27 cellular contexts compared by ENCODE assay signal in the genomic region with DNA sequence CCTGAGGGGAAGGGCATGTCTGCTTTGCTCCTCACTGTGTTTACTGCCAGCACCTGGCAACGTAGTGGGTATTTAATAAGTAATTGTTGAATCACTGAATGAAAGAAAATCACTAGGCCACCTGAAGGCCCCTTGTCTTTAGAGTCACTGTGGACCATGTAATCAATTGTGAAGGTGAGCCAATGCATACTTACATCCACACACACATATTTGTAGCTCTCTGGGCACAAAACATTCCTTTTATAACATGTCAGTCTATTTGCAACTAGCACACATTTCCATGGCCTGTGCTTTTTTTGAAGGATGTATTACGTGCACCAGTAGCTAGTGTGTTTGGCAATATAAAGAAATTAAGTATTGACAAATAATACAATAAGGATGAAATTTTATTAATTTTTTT. TPM values are rescaled to one million over a fixed set of nuclear protein-coding genes. Genes with fewer than 3 reads are reported as not detected.
DNase-seq lines count a peak whose midpoint lies in the region; ATAC-seq and TF ChIP-seq lines count a peak whose summit lies in the region.
"Had no signal": no experiment of that assay in that cellular context is flagged by ENCODE, and none has a peak within 500 bp of the region (broad histone marks: within the 10 kb centered on the region; RNA-seq: fewer than 3 reads in every experiment).

No MANE protein-coding gene starts in this region.

- H3K4me2 ChIP-seq in OCI-LY7 (ENCODE audit: low read length): no peak overlapping the region

- H3K27ac ChIP-seq in heart right ventricle: peak overlapping the region in 9 of 10 donors; percentile 54 to 86 (median 68)
- no peak overlapping the region for H3K27ac ChIP-seq in right cardiac atrium (ENCODE audit: low read length)
- H3K27ac ChIP-seq in vagina: peak overlapping the region; percentile 72
- H3K27ac ChIP-seq in OCI-LY7 (ENCODE audit: low read depth, low read length, poor library complexity, severe bottlenecking): no peak overlapping the region
- H3K27ac ChIP-seq: parathyroid adenoma, VCaP had no signal

- H3K4me1 ChIP-seq in heart right ventricle (peaks cover 17 to 88% (median 62%) of the 10 kb centered on the region in 9 donors), right cardiac atrium (ENCODE audit: control insufficient read depth, insufficient read depth, low read length) (peaks cover 14% of the 10 kb centered on the region), vagina (peaks cover 60% of the 10 kb centered on the region), OCI-LY7 (ENCODE audit: insufficient read depth, low read length, poor library complexity, severe bottlenecking) (no peaks in the 10 kb centered on the region)
- H3K4me1 ChIP-seq: BE2C had no signal

- H3K36me3 ChIP-seq in heart right ventricle: peaks cover 0 to 8% (median 0%) of the 10 kb centered on the region in 9 donors
- no peaks in the 10 kb centered on the region for H3K36me3 ChIP-seq in vagina
- no peaks in the 10 kb centered on the region for H3K36me3 ChIP-seq in OCI-LY7 (ENCODE audit: insufficient read depth, low read length)
- H3K36me3 ChIP-seq: BE2C, colonic mucosa had no signal

- intact Hi-C loops in heart right ventricle (cut with DNase I) (no loop called here), right cardiac atrium (cut with DNase I) (loop anchor here in 1 of 4 donors (10.0 kb wide), 1 partner anchor 127 kb away; no protein-coding TSS in a partner anchor), vagina (cut with DNase I) (no loop called here), OCI-LY7 (cut with micrococcal nuclease; ENCODE audit: unreplicated experiment) (no loop called here)

- peaks cover 3% of the 10 kb centered on the region for H3K9me3 Mint-ChIP-seq in osteocyte (ENCODE audit: unreplicated experiment)
- H3K9me3 Mint-ChIP-seq: activated CD4-positive, alpha-beta T cell treated with anti-CD3 and anti-CD28 coated beads, Interleukin-2, amount 10 ng/mL, durations not matched to agents 24 days and 14 days; stimulated activated naive CD8-positive, alpha-beta T cell treated with anti-CD3 and anti-CD28 coated beads, Interleukin-15, amount 100 ng/mL, for 72 hours had no signal

- H3K36me3 Mint-ChIP-seq in osteocyte (ENCODE audit: unreplicated experiment): peaks cover 2% of the 10 kb centered on the region

- no peaks in the 10 kb centered on the region for H3K9me2 ChIP-seq in OCI-LY7 (ENCODE audit: insufficient read depth, low read length)

- no peaks in the 10 kb centered on the region for H3K27me3 ChIP-seq in heart right ventricle
- no peaks in the 10 kb centered on the region for H3K27me3 ChIP-seq in right cardiac atrium (ENCODE audit: control insufficient read depth, insufficient read depth)
- H3K27me3 ChIP-seq in vagina: no peaks in the 10 kb centered on the region
- H3K27me3 ChIP-seq: BE2C, colonic mucosa had no signal

- no peak overlapping the region for H3K4me3 ChIP-seq in heart right ventricle
- H3K4me3 ChIP-seq in right cardiac atrium (ENCODE audit: low read length): no peak overlapping the region
- no peak overlapping the region for H3K4me3 ChIP-seq in vagina
- H3K4me3 ChIP-seq in OCI-LY7 (ENCODE audit: low read depth, low read length, poor library complexity, severe bottlenecking): no peak overlapping the region
- H3K4me3 ChIP-seq: A549, colonic mucosa had no signal

- WGBS in heart right ventricle, 2 donors: 66 to 70% methylated on average over 2 of the region's 2 CpGs
- WGBS in right cardiac atrium: 68% methylated on average over 2 of the region's 2 CpGs

- TF ChIP-seq POLR2A in vagina (IDR thresholded peaks at IDR 0.05): no peak

- ATAC-seq in heart right ventricle (no peak), right cardiac atrium (no peak), HG03521 (IDR thresholded peaks at IDR 0.05; ENCODE audit: unreplicated experiment) (no peak)
- ATAC-seq: natural killer cell treated with Interleukin-12 subunit alpha and Interleukin-12 subunit beta and Interleukin-15 and Interleukin-18, amount 100 ng/mL, for 72 hours; sciatic nerve; stimulated activated naive CD8-positive, alpha-beta T cell treated with anti-CD3 and anti-CD28 coated beads, Interleukin-15, amount 100 ng/mL, for 72 hours had no signal

- DNase-seq in heart right ventricle (no peak), right cardiac atrium (no peak), dermis blood vessel endothelial cell (peak; percentile 46), osteocyte (ENCODE audit: extremely low spot score, unreplicated experiment) (no peak), vagina (ENCODE audit: extremely low spot score in 2 of 2) (no peak), H4 (ENCODE audit: low spot score) (no peak), OCI-LY7 (ENCODE audit: low spot score) (no peak)
- DNase-seq: activated CD4-positive, alpha-beta T cell treated with anti-CD3 and anti-CD28 coated beads, Interleukin-2, amount 10 ng/mL, durations not matched to agents 24 days and 14 days; activated naive CD4-positive, alpha-beta T cell; activated T-cell treated with anti-CD3 and anti-CD28 coated beads, Interleukin-2, amount 50 U/mL, for 48 hours; BE2C; colonic mucosa; DMS79; endodermal cell; GF-D8; KG1; left colon; midbrain; NCI-H524; stimulated activated naive CD8-positive, alpha-beta T cell treated with anti-CD3 and anti-CD28 coated beads, Interleukin-15, amount 100 ng/mL, for 72 hours had no signal

- CTCF ChIA-PET in OCI-LY7 (lab: Charles Lee; ENCODE audit: unreplicated experiment): no interaction called here

- H2AFZ ChIP-seq in OCI-LY7 (ENCODE audit: low read length): no peak overlapping the region
- H2AFZ ChIP-seq: parathyroid adenoma had no signal

- POLR2A ChIA-PET in OCI-LY7 (lab: Charles Lee): no interaction called here

- H4K20me1 ChIP-seq in OCI-LY7 (ENCODE audit: insufficient read depth, low read length): no peaks in the 10 kb centered on the region

- H3K27me3 Mint-ChIP-seq in osteocyte (ENCODE audit: unreplicated experiment): no peaks in the 10 kb centered on the region

- H3K4me1 Mint-ChIP-seq in osteocyte (ENCODE audit: unreplicated experiment): peaks cover 75% of the 10 kb centered on the region
- H3K4me1 Mint-ChIP-seq: activated CD4-positive, alpha-beta T cell treated with anti-CD3 and anti-CD28 coated beads, Interleukin-2, amount 10 ng/mL, durations not matched to agents 24 days and 14 days had no signal

- H3K27ac Mint-ChIP-seq in osteocyte (ENCODE audit: unreplicated experiment): peak overlapping the region; percentile 68
- H3K27ac Mint-ChIP-seq: activated CD4-positive, alpha-beta T cell treated with anti-CD3 and anti-CD28 coated beads, Interleukin-2, amount 10 ng/mL, durations not matched to agents 24 days and 14 days; endodermal cell; natural killer cell treated with Interleukin-12 subunit alpha and Interleukin-12 subunit beta and Interleukin-15 and Interleukin-18, amount 100 ng/mL, for 72 hours; stimulated activated naive CD8-positive, alpha-beta T cell treated with anti-CD3 and anti-CD28 coated beads, Interleukin-15, amount 100 ng/mL, for 72 hours; T-helper 2 cell treated with Interferon-gamma antibody and Interleukin-4, amounts not matched to agents 5 μg/mL and 100 μg/mL, for 36 hours had no signal

- no TSS peak for BruUV-seq in OCI-LY7 (replicated peaks; lab: Mats Ljungman, UMichigan)

- H3K9me3 ChIP-seq in heart right ventricle (peaks cover 0 to 4% (median 0%) of the 10 kb centered on the region in 11 donors), right cardiac atrium (ENCODE audit: control insufficient read depth, low read length) (no peaks in the 10 kb centered on the region), vagina (no peaks in the 10 kb centered on the region), OCI-LY7 (ENCODE audit: low read length) (no peaks in the 10 kb centered on the region)
- H3K9me3 ChIP-seq: A549, BE2C, colonic mucosa had no signal

- TF ChIP-seq CTCF in heart right ventricle (IDR thresholded peaks at IDR 0.05) (no peak), osteocyte (IDR thresholded peaks at IDR 0.05) (no peak), vagina (IDR thresholded peaks at IDR 0.05) (no peak), OCI-LY7 (conservative IDR thresholded peaks at IDR 0.05; ENCODE audit: low read length) (no peak)

- H3K4me3 Mint-ChIP-seq in osteocyte (ENCODE audit: unreplicated experiment): no peak overlapping the region
- H3K4me3 Mint-ChIP-seq: activated CD4-positive, alpha-beta T cell treated with anti-CD3 and anti-CD28 coated beads, Interleukin-2, amount 10 ng/mL, durations not matched to agents 24 days and 14 days; endodermal cell; natural killer cell treated with Interleukin-12 subunit alpha and Interleukin-12 subunit beta and Interleukin-15 and Interleukin-18, amount 100 ng/mL, for 72 hours; stimulated activated naive CD8-positive, alpha-beta T cell treated with anti-CD3 and anti-CD28 coated beads, Interleukin-15, amount 100 ng/mL, for 72 hours; T-helper 2 cell treated with Interferon-gamma antibody and Interleukin-4, amounts not matched to agents 5 μg/mL and 100 μg/mL, for 36 hours had no signal

- H3K79me2 ChIP-seq in OCI-LY7 (ENCODE audit: insufficient read depth, low read depth, low read length): no peaks in the 10 kb centered on the region

RNA-seq across cellular contexts. Expression of a gene that starts 11.2 kb away (rescaled TPM):
- total RNA-seq in heart right ventricle: 10 to 100 TPM in 4 of 10 donors, 1 to 10 TPM in 6; 4.1 to 16.5 (median 8.1) TPM
- polyA plus RNA-seq in heart right ventricle: 1 to 10 TPM; 2.7 to 3.7 TPM
- 10 to 100 TPM in 1 of 4 donors, 1 to 10 TPM in 3; 7.5 to 11.5 (median 9.4) TPM for total RNA-seq in right cardiac atrium
- 2.6 TPM for polyA plus RNA-seq in right cardiac atrium
- 51.1 and 72.5 TPM in 2 replicates for total RNA-seq in dermis blood vessel endothelial cell
- 38.5 and 38.7 TPM in 2 replicates for total RNA-seq in osteocyte
- 41.5 TPM for total RNA-seq in vagina
- total RNA-seq in H4 (2014; rRNA removed; shearing (Covaris generic)): 0.64 and 1.8 TPM in 2 replicates
- not detected in 2 replicates for total RNA-seq in OCI-LY7 (2014; rRNA removed; shearing (Covaris generic))
- total RNA-seq in OCI-LY7 (2022): not detected in 2 replicates
- total RNA-seq: activated CD4-positive, alpha-beta T cell treated with anti-CD3 and anti-CD28 coated beads, Interleukin-2, amount 10 ng/mL, durations not matched to agents 24 days and 14 days; natural killer cell treated with Interleukin-12 subunit alpha and Interleukin-12 subunit beta and Interleukin-15 and Interleukin-18, amount 100 ng/mL, for 72 hours had no signal

Comparison
In these comparisons a context has a peak if more than half of its experiments do, and no peak if none do; other contexts are left out.
1. H3K27ac ChIP-seq: peak in heart right ventricle (9 of 10) and vagina (single experiment); none in right cardiac atrium (single experiment) and OCI-LY7 (single experiment).